Comparison of ENCODE assay signal across 8 cellular contexts in genomic region chr22:18528597-18529415, GRCh38. TPM values are rescaled to one million over a fixed set of nuclear protein-coding genes. Genes with fewer than 3 reads are reported as not detected.
DNase-seq lines count a peak whose midpoint lies in the region; ATAC-seq, FAIRE-seq and TF ChIP-seq lines count a peak whose summit lies in the region.
"Not testable (repeated sequence)": the region's sequence is repeated elsewhere in the genome, so short reads cannot be mapped to it uniquely, and the experiment has no call there.

No MANE protein-coding gene starts in this region.

- TF ChIP-seq CTCF in NB4 (IDR thresholded peaks at IDR 0.05; ENCODE audit: low read depth, low read length); colonic mucosa (IDR thresholded peaks at IDR 0.05); kidney (IDR thresholded peaks at IDR 0.05; ENCODE audit: borderline replicate concordance, extremely low read depth, insufficient read depth); transverse colon (IDR thresholded peaks at IDR 0.05): not testable (repeated sequence)

- H3K27ac ChIP-seq in colonic mucosa; kidney (ENCODE audit: low read depth in 2 of 2, low read length in 2 of 2); small intestine (ENCODE audit: low read depth in 1 of 2, low read length in 1 of 2): not testable (repeated sequence)
- peak overlapping the region in 1 of 4 donors; percentile 36 for H3K27ac ChIP-seq in transverse colon

- TF ChIP-seq EP300 in transverse colon (IDR thresholded peaks at IDR 0.05; ENCODE audit: low read depth): not testable (repeated sequence)

- intact Hi-C loops in colonic mucosa (cut with DNase I); kidney (cut with DNase I); transverse colon (cut with DNase I; ENCODE audit: low total_unique reads): not testable (repeated sequence)

- not testable (repeated sequence) for H3K36me3 ChIP-seq in colonic mucosa; kidney (ENCODE audit: control insufficient read depth in 1 of 2, insufficient read depth in 2 of 2, low read length in 2 of 2); small intestine (ENCODE audit: control insufficient read depth in 2 of 2, insufficient read depth in 2 of 2, low read length in 2 of 2); transverse colon

- FAIRE-seq in kidney (lab: Jason Lieb, UNC); small intestine (lab: Jason Lieb, UNC): not testable (repeated sequence)

- not testable (repeated sequence) for H3K9me3 ChIP-seq in colonic mucosa; kidney (ENCODE audit: control insufficient read depth in 1 of 2, low read length in 2 of 2); small intestine (ENCODE audit: control insufficient read depth, low read depth); transverse colon

- H3K4me1 ChIP-seq in colonic mucosa; kidney (ENCODE audit: control insufficient read depth in 1 of 2, insufficient read depth in 1 of 2, low read depth in 1 of 2, low read length in 2 of 2); small intestine (ENCODE audit: control insufficient read depth in 2 of 2, insufficient read depth in 1 of 2, low read depth in 1 of 2, low read length in 1 of 2); transverse colon: not testable (repeated sequence)

- WGBS in small intestine, 3 donors: 0% methylated on average over 1 to 26 of the region's 66 CpGs; no CpG with 5 or more reads in 1 of the 3 donors
- WGBS in transverse colon (ENCODE audit: low coverage in 1 of 2), 2 donors: no CpG with 5 or more reads among the region's 66 CpGs

- H3K4me3 ChIP-seq in NB4 (ENCODE audit: low read depth, low read length); colonic mucosa; kidney (ENCODE audit: low read length in 2 of 2); small intestine (ENCODE audit: low read depth in 1 of 2, low read length in 2 of 2): not testable (repeated sequence)
- peak overlapping the region in 1 of 4 donors; percentile 12 for H3K4me3 ChIP-seq in transverse colon

- not testable (repeated sequence) for H3K27me3 ChIP-seq in colonic mucosa; small intestine (ENCODE audit: control insufficient read depth in 2 of 2, insufficient read depth in 2 of 2, low read length in 2 of 2); transverse colon

- in situ Hi-C loops in transverse colon (cut with MboI; ENCODE audit: low pct_ligation_motif_present in 1 of 4, low pct_unique_long_range_greater_than_20kb in 1 of 4, low sequenced_read_pairs in 3 of 4): not testable (repeated sequence)

- ATAC-seq in GM18870 (IDR thresholded peaks at IDR 0.05; ENCODE audit: unreplicated experiment): peak; percentile 57
- peak; percentile 67 for ATAC-seq in HG02852 (IDR thresholded peaks at IDR 0.05; ENCODE audit: unreplicated experiment)

- DNase-seq in NB4 (ENCODE audit: low read depth) (peak; percentile 86), colonic mucosa (peak; percentile 83), kidney (peak; percentile 97), small intestine (peak; percentile 57), transverse colon (peak; percentile 82)
- DNase-seq in activated CD8-positive, alpha-beta memory T cell treated with anti-CD3 and anti-CD28 coated beads for 48 hours (ENCODE audit: low read depth in 2 of 3, low spot score in 2 of 3): peak; percentile 47 to 97 (median 60)

- H3K9ac ChIP-seq in colonic mucosa (ENCODE audit: low read depth in 2 of 2, low read length in 2 of 2); kidney (ENCODE audit: low read length in 2 of 2): not testable (repeated sequence)

- not testable (repeated sequence) for TF ChIP-seq POLR2A in NB4 (IDR thresholded peaks at IDR 0.05; ENCODE audit: extremely low read depth, insufficient read length); transverse colon (IDR thresholded peaks at IDR 0.05)

RNA-seq across cellular contexts. Expression of gene TMEM191B, which starts 1.2 kb away (rescaled TPM):
- 1 to 10 TPM; 3.3 to 4.3 TPM for total RNA-seq in colonic mucosa
- total RNA-seq in kidney: 5.2 TPM
- 10.6 TPM for polyA plus RNA-seq in kidney (ENCODE audit: insufficient read depth, low read depth, low replicate concordance)
- 1 to 10 TPM in 2 of 3 donors, under 1 TPM in 1; 0.81 to 3.6 (median 2.2) TPM for polyA plus RNA-seq in small intestine
- 10 to 100 TPM in 1 of 4 donors, 1 to 10 TPM in 1, not detected in 2; 4.2 to 49.2 TPM for total RNA-seq in transverse colon

RNA-seq across cellular contexts. Expression of gene GGTLC3, which starts 10.8 kb away (rescaled TPM):
- total RNA-seq in colonic mucosa (not detected), kidney (6.2 TPM), transverse colon (not detected)
- polyA plus RNA-seq in kidney (ENCODE audit: insufficient read depth, low read depth, low replicate concordance) (2.0 TPM), small intestine (1 to 10 TPM in 2 of 3 donors, under 1 TPM in 1; 0.07 to 2.2 (median 1.1) TPM)
